ENCODE assay signal across 30 cellular contexts in the genomic region with DNA sequence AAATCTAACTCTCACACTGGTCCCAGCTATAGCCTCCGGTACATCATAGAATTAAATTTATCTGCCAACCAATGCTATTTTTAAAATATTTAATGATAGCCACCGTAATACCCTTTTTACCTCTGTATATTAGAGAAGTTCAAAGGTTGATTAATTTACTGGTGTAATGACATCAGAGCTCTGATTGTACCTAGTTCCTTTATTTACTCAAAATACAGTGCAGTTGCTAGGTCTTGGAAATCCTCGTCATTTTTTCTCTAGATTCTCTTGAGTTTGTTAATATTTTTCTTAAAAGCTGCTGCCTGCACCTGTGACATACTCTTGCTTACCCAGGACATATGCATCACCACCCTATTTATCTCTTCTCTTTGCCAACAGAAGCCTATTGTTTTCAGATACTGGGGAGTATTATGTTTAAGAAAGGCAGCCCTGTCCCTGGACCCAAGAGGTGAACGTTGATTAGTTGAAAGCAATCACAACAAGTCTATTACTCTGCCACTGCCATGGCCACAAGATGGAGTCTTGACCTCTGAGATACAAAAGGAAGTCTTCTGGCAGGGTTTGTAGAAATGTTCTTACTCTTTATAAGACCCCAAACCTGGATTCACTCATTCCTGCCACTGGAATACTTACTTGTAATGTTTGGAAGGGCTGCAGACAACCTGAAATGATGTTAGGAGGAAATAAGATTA. TPM values are rescaled to one million over a fixed set of nuclear protein-coding genes. Genes with fewer than 3 reads are reported as not detected.
DNase-seq lines count a peak whose midpoint lies in the region; ATAC-seq and TF ChIP-seq lines count a peak whose summit lies in the region.
"Had no signal": no experiment of that assay in that cellular context is flagged by ENCODE, and none has a peak within 500 bp of the region (broad histone marks: within the 10 kb centered on the region; RNA-seq: fewer than 3 reads in every experiment).

No MANE protein-coding gene starts in this region.

- TF ChIP-seq CTCF in astrocyte of the cerebellum (IDR thresholded peaks at IDR 0.05; ENCODE audit: low read depth, low read length, missing control alignments) = peak; percentile 13
- peak; percentile 3 for TF ChIP-seq CTCF in kidney epithelial cell (IDR thresholded peaks at IDR 0.05; ENCODE audit: insufficient read depth, low read length, poor library complexity, severe bottlenecking)
- TF ChIP-seq CTCF in GM10266 (IDR thresholded peaks at IDR 0.05; ENCODE audit: control insufficient read depth, insufficient read depth, low read depth, missing control alignments) = no peak

- DNase-seq in CD1c-positive myeloid dendritic cell (ENCODE audit: extremely low spot score) = peak; percentile 51
- DNase-seq in Jurkat, Clone E6-1 (ENCODE audit: low read depth, low spot score) = peak; percentile 26
- no peak for DNase-seq in astrocyte of the cerebellum (ENCODE audit: low read depth)
- DNase-seq in kidney epithelial cell (ENCODE audit: low read depth) = no peak
- DNase-seq in GM10266 (ENCODE audit: extremely low spot score) = no peak
- no peak for DNase-seq in NCI-H510A (lab: John Stamatoyannopoulos, UW)
- no peak for DNase-seq in activated gamma-delta T cell treated with Interleukin-2 at 50 U/mL for 16 hours
- DNase-seq: activated naive CD4-positive, alpha-beta T cell treated with anti-CD3 and anti-CD28 coated beads, Interleukin-2, amount 10 ng/mL, durations not matched to agents 7 days and 5 days; activated T-cell treated with anti-CD3 and anti-CD28 coated beads, Interleukin-2, amount 50 U/mL, for 48 hours; amygdala; CD8-positive, alpha-beta T cell; DMS79 treated with DMSO at 0.1 percent for 48 hours; kidney; lower lobe of right lung; MG63; NCI-H1436 treated with DMSO at 0.1 percent for 48 hours; NCI-H2171; NCI-H524 treated with DMSO at 0.1 percent for 48 hours; psoas muscle; Right ventricle myocardium superior; stimulated activated CD4-positive, alpha-beta T cell treated with anti-CD3 and anti-CD28 coated beads, Interleukin-2, amount 100 ng/mL, for 24 hours had no signal

- no peaks in the 10 kb centered on the region for H3K27me3 ChIP-seq in kidney epithelial cell (ENCODE audit: control insufficient read depth, insufficient read depth, low read length)
- H3K27me3 ChIP-seq: cardiac muscle cell, gastroesophageal sphincter, MG63, neural progenitor cell had no signal

- in situ Hi-C loops in astrocyte of the cerebellum (cut with HindIII; ENCODE audit: low sequenced_read_pairs) = no loop called here

- ATAC-seq in GM18519 (IDR thresholded peaks at IDR 0.05; ENCODE audit: low FRiP score, unreplicated experiment) = no peak
- ATAC-seq: CD8-positive, alpha-beta T cell; gastroesophageal sphincter; lower lobe of right lung; psoas muscle; stimulated activated effector memory CD8-positive, alpha-beta T cell treated with anti-CD3 and anti-CD28 coated beads, Interleukin-12 subunit alpha, Interleukin-12 subunit beta, amount 100 ng/mL, for 72 hours had no signal

- H3K36me3 ChIP-seq in kidney epithelial cell (ENCODE audit: control insufficient read depth, insufficient read depth, low read length) = no peaks in the 10 kb centered on the region
- H3K36me3 ChIP-seq: cardiac muscle cell, gastroesophageal sphincter, lower lobe of right lung, MG63, neural progenitor cell, thoracic aorta had no signal

- H3K4me3 ChIP-seq in Jurkat, Clone E6-1 (ENCODE audit: low read length) = no peak overlapping the region
- H3K4me3 ChIP-seq in astrocyte of the cerebellum (ENCODE audit: low read depth, low read length) (no peak overlapping the region), kidney epithelial cell (ENCODE audit: low read depth, low read length) (no peak overlapping the region)
- H3K4me3 ChIP-seq: cardiac muscle cell, gastroesophageal sphincter, lower lobe of right lung, MG63, neural progenitor cell, psoas muscle, skin epidermis, thoracic aorta had no signal

RNA-seq across cellular contexts. Expression of a gene that starts 25.6 kb away (rescaled TPM):
- polyA plus RNA-seq in Jurkat, Clone E6-1 (2012; ENCODE audit: insufficient read depth, insufficient read length) = 0.58 TPM
- total RNA-seq in kidney epithelial cell = 0.33 and 0.41 TPM in 2 replicates
- total RNA-seq: activated CD8-positive, alpha-beta memory T cell treated with anti-CD3 and anti-CD28 coated beads for 36 hours; CD8-positive, alpha-beta T cell; dermis microvascular lymphatic vessel endothelial cell had no signal

Comparison
In these comparisons a context has a peak if more than half of its experiments do, and no peak if none do; other contexts are left out.
1. DNase-seq: peak in CD1c-positive myeloid dendritic cell (single experiment) and Jurkat, Clone E6-1 (single experiment); none in astrocyte of the cerebellum (single experiment), kidney epithelial cell (single experiment), GM10266 (single experiment), NCI-H510A (single experiment) and activated gamma-delta T cell treated with Interleukin-2 at 50 U/mL for 16 hours (single experiment).